In the genomic region with DNA sequence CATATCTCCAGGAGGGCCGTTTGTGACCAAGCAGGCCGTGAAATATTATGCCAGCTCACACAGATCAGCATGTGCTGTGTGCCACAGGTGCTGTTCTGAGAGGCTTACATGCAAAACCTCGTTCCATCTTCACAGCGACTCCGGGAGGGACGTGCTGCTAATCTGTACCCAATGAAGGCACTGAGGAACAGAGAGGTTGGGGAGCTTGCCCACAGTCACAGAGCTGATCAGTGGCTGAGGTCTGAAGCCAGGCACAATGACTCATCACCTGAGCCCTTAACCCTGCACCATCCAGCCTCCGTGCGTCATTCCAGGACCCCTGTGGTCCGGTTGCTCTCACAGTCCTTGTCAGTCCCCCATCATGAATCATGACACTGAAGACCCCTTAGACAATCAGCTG, we compare ENCODE assay signal across 28 cellular contexts.
DNase-seq lines count a peak whose midpoint lies in the region; ATAC-seq, FAIRE-seq and TF ChIP-seq lines count a peak whose summit lies in the region.
"Had no signal": no experiment of that assay in that cellular context is flagged by ENCODE, and none has a peak within 500 bp of the region (broad histone marks: within the 10 kb centered on the region; RNA-seq: fewer than 3 reads in every experiment).

No MANE protein-coding gene starts in this region.

- H3K4me3 ChIP-seq in K562: no peak overlapping the region
- H3K4me3 ChIP-seq in kidney (ENCODE audit: low read length in 2 of 2): no peak overlapping the region
- no peak overlapping the region for H3K4me3 ChIP-seq in parathyroid adenoma (ENCODE audit: low read depth, low read length)
- H3K4me3 ChIP-seq: BLaER1 treated with 17β-estradiol and CSF1 and Interleukin-3, amounts not matched to agents 10 nM and 100 nM; GM12878; GM23338; HAP-1 had no signal

- no peak for TF ChIP-seq EP300 in K562 (IDR thresholded peaks at IDR 0.05; ENCODE audit: low read length)

- no peak overlapping the region for H3K27ac Mint-ChIP-seq in activated CD4-positive, alpha-beta T cell treated with anti-CD3 and anti-CD28 coated beads, Interleukin-2, amount 10 ng/mL, durations not matched to agents 24 days and 14 days
- H3K27ac Mint-ChIP-seq: CD14-positive monocyte; CD4-positive, alpha-beta T cell; GM23338; HFFc6 had no signal

- no TSS peak for BruUV-seq in K562 (replicated peaks; lab: Mats Ljungman, UMichigan)

- H3K4me1 ChIP-seq in K562 (replicated peaks in 1 of 2; ENCODE audit: control insufficient read depth in 2 of 2, insufficient read depth in 2 of 2, low read length in 2 of 2) (no peaks in the 10 kb centered on the region; a peak in 1 of 5 replicates), kidney (ENCODE audit: control insufficient read depth in 1 of 2, insufficient read depth in 1 of 2, low read depth in 1 of 2, low read length in 2 of 2) (peaks cover 14 to 25% of the 10 kb centered on the region in 2 donors), parathyroid adenoma (peaks cover 59% of the 10 kb centered on the region)
- H3K4me1 ChIP-seq: BE2C; BLaER1 treated with 17β-estradiol and CSF1 and Interleukin-3, amounts not matched to agents 10 nM and 100 nM; HAP-1 had no signal

- WGBS in K562 (ENCODE audit: insufficient coverage, low coverage, missing lambda C conversion rate): 0% methylated on average over 9 of the region's 9 CpGs

- TF ChIP-seq RAD21 in K562 (CRISPR knock-in tag; conservative IDR thresholded peaks at IDR 0.05 in 1 of 2, IDR thresholded peaks at IDR 0.05 in 1 of 2): no peak

- H2AFZ ChIP-seq in K562 (ENCODE audit: low read depth, low read length): no peak overlapping the region
- H2AFZ ChIP-seq in parathyroid adenoma: no peak overlapping the region
- H2AFZ ChIP-seq: GM23338 had no signal

- H3K36me3 Mint-ChIP-seq in activated CD4-positive, alpha-beta T cell treated with anti-CD3 and anti-CD28 coated beads, Interleukin-2, amount 10 ng/mL, durations not matched to agents 24 days and 14 days (ENCODE audit: low read depth): no peaks in the 10 kb centered on the region
- H3K36me3 Mint-ChIP-seq: CD14-positive monocyte; CD8-positive, alpha-beta memory T cell had no signal

- H3K9me1 ChIP-seq in K562 (ENCODE audit: control insufficient read depth, insufficient read depth, low read length): no peaks in the 10 kb centered on the region

- no peak for TF ChIP-seq CTCF in K562 (IDR thresholded peaks at IDR 0.05 in 2 of 3, conservative IDR thresholded peaks at IDR 0.05 in 1 of 3; ENCODE audit: insufficient read depth in 2 of 3, low read depth in 1 of 3, low read length in 3 of 3)
- TF ChIP-seq CTCF in kidney (IDR thresholded peaks at IDR 0.05; ENCODE audit: borderline replicate concordance, extremely low read depth, insufficient read depth): no peak
- TF ChIP-seq CTCF in parathyroid adenoma (IDR thresholded peaks at IDR 0.05): no peak

- H4K20me1 ChIP-seq in K562 (replicated peaks; ENCODE audit: control insufficient read depth, insufficient read depth, low read length): no peaks in the 10 kb centered on the region

- H3K9ac ChIP-seq in K562 (ENCODE audit: insufficient read depth in 1 of 2, low read depth in 2 of 2, low read length in 2 of 2) (no peak overlapping the region), kidney (ENCODE audit: low read length in 2 of 2) (no peak overlapping the region), parathyroid adenoma (no peak overlapping the region)
- H3K9ac ChIP-seq: BLaER1 treated with 17β-estradiol and CSF1 and Interleukin-3, amounts not matched to agents 10 nM and 100 nM had no signal

- peaks cover 7 to 42% of the 10 kb centered on the region in 2 experiments for H3K27me3 ChIP-seq in K562 (ENCODE audit: control insufficient read depth in 2 of 2, insufficient read depth in 2 of 2, low read length in 2 of 2)
- no peaks in the 10 kb centered on the region for H3K27me3 ChIP-seq in parathyroid adenoma (ENCODE audit: control insufficient read depth, insufficient read depth, low read length)
- H3K27me3 ChIP-seq: BE2C; BLaER1 treated with 17β-estradiol and CSF1 and Interleukin-3, amounts not matched to agents 10 nM and 100 nM had no signal

- H3K27ac ChIP-seq in K562 (ENCODE audit: extremely low read depth, low read depth, low read length) (no peak overlapping the region), kidney (ENCODE audit: low read depth in 2 of 2, low read length in 2 of 2) (no peak overlapping the region), parathyroid adenoma (peak overlapping the region; percentile 97)
- H3K27ac ChIP-seq: 22Rv1; BLaER1 treated with 17β-estradiol and CSF1 and Interleukin-3, amounts not matched to agents 10 nM and 100 nM had no signal

- no peaks in the 10 kb centered on the region for H3K27me3 Mint-ChIP-seq in activated CD4-positive, alpha-beta T cell treated with anti-CD3 and anti-CD28 coated beads, Interleukin-2, amount 10 ng/mL, durations not matched to agents 24 days and 14 days

- TF ChIP-seq POLR2A in K562 (conservative IDR thresholded peaks at IDR 0.05): no peak

- H3K4me1 Mint-ChIP-seq in activated CD4-positive, alpha-beta T cell treated with anti-CD3 and anti-CD28 coated beads, Interleukin-2, amount 10 ng/mL, durations not matched to agents 24 days and 14 days: peaks cover 7% of the 10 kb centered on the region

- FAIRE-seq in K562 (lab: Jason Lieb, UNC) (no peak), kidney (lab: Jason Lieb, UNC) (no peak)
- FAIRE-seq: A204.1, D721Med, GM12878, GM19239, H54 had no signal

- DNase-seq in Right ventricle myocardium inferior (ENCODE audit: missing footprints) (peak; percentile 30), left cardiac atrium (no peak), K562 (ENCODE audit: extremely low read depth in 1 of 4, low spot score in 3 of 4) (no peak), kidney (peak; percentile 25)
- DNase-seq in stimulated activated CD8-positive, alpha-beta memory T cell treated with anti-CD3 and anti-CD28 coated beads, Interleukin-4, amount 100 ng/mL, for 48 hours: no peak
- DNase-seq in activated CD4-positive, alpha-beta T cell treated with anti-CD3 and anti-CD28 coated beads, Interleukin-2, amount 10 ng/mL, durations not matched to agents 24 days and 14 days: no peak
- DNase-seq: ACHN; AML-193; BE2C; CD4-positive, alpha-beta T cell; CD8-positive, alpha-beta memory T cell; DMS 273 treated with DMSO at 0.1 percent for 48 hours; DMS79; EL; GDM1; HFFc6 had no signal

- ATAC-seq in Right ventricle myocardium inferior (no peak), left cardiac atrium (no peak), K562 (no peak), HG03432 (IDR thresholded peaks at IDR 0.05; ENCODE audit: unreplicated experiment) (no peak)
- ATAC-seq: GM12878, GM23338 had no signal

- H3K79me2 ChIP-seq in K562 (ENCODE audit: control insufficient read depth, insufficient read depth, low read length): no peaks in the 10 kb centered on the region
- H3K79me2 ChIP-seq in parathyroid adenoma: no peaks in the 10 kb centered on the region

- H3K9me3 ChIP-seq in K562 (replicated peaks; ENCODE audit: control insufficient read depth, insufficient read depth, low read depth, low read length) (no peaks in the 10 kb centered on the region), kidney (ENCODE audit: control insufficient read depth in 1 of 2, low read length in 2 of 2) (no peaks in the 10 kb centered on the region), parathyroid adenoma (ENCODE audit: control insufficient read depth, low read length) (no peaks in the 10 kb centered on the region)
- H3K9me3 ChIP-seq: BE2C; BLaER1 treated with 17β-estradiol and CSF1 and Interleukin-3, amounts not matched to agents 10 nM and 100 nM; HAP-1 had no signal

- no peaks in the 10 kb centered on the region for H3K9me3 Mint-ChIP-seq in activated CD4-positive, alpha-beta T cell treated with anti-CD3 and anti-CD28 coated beads, Interleukin-2, amount 10 ng/mL, durations not matched to agents 24 days and 14 days
- H3K9me3 Mint-ChIP-seq: CD4-positive, alpha-beta T cell; CD8-positive, alpha-beta memory T cell; GM23338; HFFc6 had no signal

- POLR2A ChIA-PET in K562 (lab: Yijun Ruan, JAX): no interaction called here

- CTCF ChIA-PET in K562 (lab: Yijun Ruan, JAX; ENCODE audit: low intra/inter-chr PET ratio): no interaction called here

- intact Hi-C loops in Right ventricle myocardium inferior (cut with DNase I): no loop called here
- intact Hi-C loops in left cardiac atrium (cut with DNase I): no loop called here
- intact Hi-C loops in K562 (cut with micrococcal nuclease): no loop called here
- intact Hi-C loops in kidney (cut with DNase I): no loop called here
- intact Hi-C loops in activated CD4-positive, alpha-beta T cell treated with anti-CD3 and anti-CD28 coated beads, Interleukin-2, amount 10 ng/mL, durations not matched to agents 24 days and 14 days (cut with micrococcal nuclease): no loop called here

- H3K36me3 ChIP-seq in K562 (ENCODE audit: control insufficient read depth, insufficient read depth, low read length) (no peaks in the 10 kb centered on the region), kidney (ENCODE audit: control insufficient read depth in 1 of 2, insufficient read depth in 2 of 2, low read length in 2 of 2) (no peaks in the 10 kb centered on the region), parathyroid adenoma (ENCODE audit: control insufficient read depth, insufficient read depth, low read length) (no peaks in the 10 kb centered on the region)
- H3K36me3 ChIP-seq: BE2C; BLaER1 treated with 17β-estradiol and CSF1 and Interleukin-3, amounts not matched to agents 10 nM and 100 nM; HAP-1 had no signal

- no peak overlapping the region for H3K4me2 ChIP-seq in K562 (ENCODE audit: insufficient read depth, low read length)
- no peak overlapping the region for H3K4me2 ChIP-seq in parathyroid adenoma (ENCODE audit: low read length)
- H3K4me2 ChIP-seq: BLaER1 treated with 17β-estradiol and CSF1 and Interleukin-3, amounts not matched to agents 10 nM and 100 nM; GM23338 had no signal

- in situ Hi-C loops in K562 (cut with MboI): no loop called here

- H3K4me3 Mint-ChIP-seq in activated CD4-positive, alpha-beta T cell treated with anti-CD3 and anti-CD28 coated beads, Interleukin-2, amount 10 ng/mL, durations not matched to agents 24 days and 14 days: no peak overlapping the region
- H3K4me3 Mint-ChIP-seq: CD14-positive monocyte; CD4-positive, alpha-beta T cell; CD8-positive, alpha-beta memory T cell; GM23338; HFFc6 had no signal

TF ChIP-seq in K562, 482 proteins besides CTCF, POLR2A, EP300 and RAD21 (continues in another document):
- TF ChIP-seq ZFP36 (IDR thresholded peaks at IDR 0.05; ENCODE audit: low read depth, low read length, partially characterized antibody) (peak; percentile 41), ARNT (IDR thresholded peaks at IDR 0.05) (no peak), ILF3 (IDR thresholded peaks at IDR 0.05; ENCODE audit: borderline replicate concordance) (no peak), RBFOX2 (IDR thresholded peaks at IDR 0.05; ENCODE audit: low read depth, low read length) (no peak)

Comparison
In these comparisons a context has a peak if more than half of its experiments do, and no peak if none do; other contexts are left out.
1. DNase-seq: peak in Right ventricle myocardium inferior (single experiment) and kidney (single experiment); none in left cardiac atrium (single experiment), K562 (0 of 4), stimulated activated CD8-positive, alpha-beta memory T cell treated with anti-CD3 and anti-CD28 coated beads, Interleukin-4, amount 100 ng/mL, for 48 hours (single experiment) and activated CD4-positive, alpha-beta T cell treated with anti-CD3 and anti-CD28 coated beads, Interleukin-2, amount 10 ng/mL, durations not matched to agents 24 days and 14 days (single experiment).